In the genomic region with DNA sequence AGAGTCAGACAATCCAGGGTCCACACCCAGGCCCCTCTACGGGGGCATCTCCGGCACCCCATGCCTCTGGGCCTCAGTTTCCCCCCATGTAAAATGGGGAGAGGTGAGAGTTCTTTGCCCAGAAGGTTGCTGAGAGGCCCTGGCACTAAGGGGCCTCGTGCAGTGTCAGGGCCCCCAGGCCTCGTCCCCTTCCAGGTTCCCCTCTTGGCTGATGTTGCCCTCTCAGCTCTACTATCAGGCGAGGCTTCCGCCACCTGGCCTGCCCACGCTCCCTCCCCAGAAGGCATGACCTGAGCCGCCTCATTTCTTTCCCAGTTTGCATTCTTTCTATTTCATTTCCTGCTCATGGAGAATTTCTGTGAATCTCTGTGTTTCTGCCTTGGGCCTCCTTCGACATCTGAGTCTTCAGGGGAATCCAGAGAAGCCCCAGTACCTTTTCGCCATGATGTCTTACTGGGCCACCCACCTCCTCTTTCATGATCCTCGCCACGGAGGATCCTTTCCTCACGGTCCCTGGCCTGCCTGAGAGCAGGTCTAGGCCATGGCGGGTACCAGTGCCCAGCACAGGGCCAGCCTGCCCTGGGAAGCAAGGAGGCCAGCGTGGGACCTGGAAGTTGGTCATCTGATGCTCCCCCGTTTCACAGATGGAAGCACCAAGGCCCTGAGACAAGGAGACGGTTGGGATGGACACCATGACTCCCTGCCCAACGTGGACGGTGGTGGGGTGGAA, we compare ENCODE assay signal across 24 cellular contexts.
"Had no signal": no experiment of that assay in that cellular context is flagged by ENCODE, and none has a peak within 500 bp of the region (broad histone marks: within the 10 kb centered on the region; RNA-seq: fewer than 3 reads in every experiment).

No MANE protein-coding gene starts in this region.

- H3K27me3 ChIP-seq: body of pancreas, colonic mucosa, hepatocyte, right atrium auricular region, uterus had no signal

- H3K27ac Mint-ChIP-seq: activated B cell treated with CpG ODN at 0.5 μM for 24 hours; activated naive CD4-positive, alpha-beta T cell treated with anti-CD3 and anti-CD28 coated beads, Interleukin-2, amount 50 U/mL, for 24 hours; activated T-helper 1 cell treated with anti-CD3 and anti-CD28 coated beads, Interleukin-12 subunit alpha, Interleukin-12 subunit beta, Interleukin-2, Interleukin-4 antibody, amounts not matched to agents 30 ng/mL and 10 ng/mL and 1 ng/mL, durations not matched to agents 14 hours and 24 hours and 36 hours; mesothelial cell of epicardium; nephron progenitor cell; stimulated activated naive CD8-positive, alpha-beta T cell treated with anti-CD3 and anti-CD28 coated beads, Interleukin-15, Interleukin-2, amounts not matched to agents 100 ng/mL and 50 ng/mL, for 24 hours; T-cell; T-helper 2 cell treated with Interferon-gamma antibody and Interleukin-4, amounts not matched to agents 5 μg/mL and 100 μg/mL, for 36 hours had no signal

- H3K9me3 ChIP-seq: body of pancreas, colonic mucosa, right atrium auricular region, thoracic aorta, uterus had no signal

- H3K27ac ChIP-seq: body of pancreas, colonic mucosa, hepatocyte, parathyroid adenoma, right atrium auricular region, thoracic aorta, uterus had no signal

- H3K4me1 Mint-ChIP-seq: activated B cell treated with CpG ODN at 0.5 μM for 24 hours; activated naive CD4-positive, alpha-beta T cell treated with anti-CD3 and anti-CD28 coated beads, Interleukin-2, amount 50 U/mL, for 24 hours; mesothelial cell of epicardium; nephron progenitor cell; T-cell had no signal

- H3K4me3 ChIP-seq: body of pancreas, colonic mucosa, hepatocyte, right atrium auricular region, thoracic aorta, uterus had no signal

- ATAC-seq: body of pancreas, left colon, T-cell had no signal

- H3K4me3 Mint-ChIP-seq: activated B cell treated with CpG ODN at 0.5 μM for 24 hours; activated naive CD4-positive, alpha-beta T cell treated with anti-CD3 and anti-CD28 coated beads, Interleukin-2, amount 50 U/mL, for 24 hours; activated T-helper 1 cell treated with anti-CD3 and anti-CD28 coated beads, Interleukin-12 subunit alpha, Interleukin-12 subunit beta, Interleukin-2, Interleukin-4 antibody, amounts not matched to agents 30 ng/mL and 10 ng/mL and 1 ng/mL, durations not matched to agents 14 hours and 24 hours and 36 hours; mesothelial cell of epicardium; nephron progenitor cell; stimulated activated naive CD8-positive, alpha-beta T cell treated with anti-CD3 and anti-CD28 coated beads, Interleukin-15, Interleukin-2, amounts not matched to agents 100 ng/mL and 50 ng/mL, for 24 hours; T-cell; T-helper 2 cell treated with Interferon-gamma antibody and Interleukin-4, amounts not matched to agents 5 μg/mL and 100 μg/mL, for 36 hours had no signal

- H3K36me3 ChIP-seq: uterus had no signal

- H3K4me1 ChIP-seq: body of pancreas, colonic mucosa, parathyroid adenoma, right atrium auricular region, uterus had no signal

- H3K9me3 Mint-ChIP-seq: activated B cell treated with CpG ODN at 0.5 μM for 24 hours; activated naive CD4-positive, alpha-beta T cell treated with anti-CD3 and anti-CD28 coated beads, Interleukin-2, amount 50 U/mL, for 24 hours; activated T-helper 1 cell treated with anti-CD3 and anti-CD28 coated beads, Interleukin-12 subunit alpha, Interleukin-12 subunit beta, Interleukin-2, Interleukin-4 antibody, amounts not matched to agents 30 ng/mL and 10 ng/mL and 1 ng/mL, durations not matched to agents 14 hours and 24 hours and 36 hours; nephron progenitor cell; stimulated activated naive CD8-positive, alpha-beta T cell treated with anti-CD3 and anti-CD28 coated beads, Interleukin-15, Interleukin-2, amounts not matched to agents 100 ng/mL and 50 ng/mL, for 24 hours; T-cell; T-helper 2 cell treated with Interferon-gamma antibody and Interleukin-4, amounts not matched to agents 5 μg/mL and 100 μg/mL, for 36 hours had no signal

- DNase-seq: activated B cell treated with CpG ODN at 0.5 μM for 24 hours; activated CD4-positive, alpha-beta T cell treated with anti-CD3 and anti-CD28 coated beads, Interleukin-2, amount 50 U/mL, for 4 hours; activated effector memory CD4-positive, alpha-beta T cell treated with anti-CD3 and anti-CD28 coated beads, Interleukin-2, amount 50 U/mL, for 16 hours; activated T-cell treated with anti-CD3 and anti-CD28 coated beads for 4 hours; anterior cingulate cortex; body of pancreas; colonic mucosa; effector CD8-positive, alpha-beta T cell; left colon; naive B cell; nephron progenitor cell; nucleus accumbens; T-cell; trophoblast cell; uterus had no signal

- H3K27me3 Mint-ChIP-seq: activated B cell treated with CpG ODN at 0.5 μM for 24 hours; activated naive CD4-positive, alpha-beta T cell treated with anti-CD3 and anti-CD28 coated beads, Interleukin-2, amount 50 U/mL, for 24 hours; naive B cell; stimulated activated naive CD8-positive, alpha-beta T cell treated with anti-CD3 and anti-CD28 coated beads, Interleukin-15, Interleukin-2, amounts not matched to agents 100 ng/mL and 50 ng/mL, for 24 hours; T-cell had no signal
